8 cellular contexts compared by ENCODE assay signal in the genomic region with DNA sequence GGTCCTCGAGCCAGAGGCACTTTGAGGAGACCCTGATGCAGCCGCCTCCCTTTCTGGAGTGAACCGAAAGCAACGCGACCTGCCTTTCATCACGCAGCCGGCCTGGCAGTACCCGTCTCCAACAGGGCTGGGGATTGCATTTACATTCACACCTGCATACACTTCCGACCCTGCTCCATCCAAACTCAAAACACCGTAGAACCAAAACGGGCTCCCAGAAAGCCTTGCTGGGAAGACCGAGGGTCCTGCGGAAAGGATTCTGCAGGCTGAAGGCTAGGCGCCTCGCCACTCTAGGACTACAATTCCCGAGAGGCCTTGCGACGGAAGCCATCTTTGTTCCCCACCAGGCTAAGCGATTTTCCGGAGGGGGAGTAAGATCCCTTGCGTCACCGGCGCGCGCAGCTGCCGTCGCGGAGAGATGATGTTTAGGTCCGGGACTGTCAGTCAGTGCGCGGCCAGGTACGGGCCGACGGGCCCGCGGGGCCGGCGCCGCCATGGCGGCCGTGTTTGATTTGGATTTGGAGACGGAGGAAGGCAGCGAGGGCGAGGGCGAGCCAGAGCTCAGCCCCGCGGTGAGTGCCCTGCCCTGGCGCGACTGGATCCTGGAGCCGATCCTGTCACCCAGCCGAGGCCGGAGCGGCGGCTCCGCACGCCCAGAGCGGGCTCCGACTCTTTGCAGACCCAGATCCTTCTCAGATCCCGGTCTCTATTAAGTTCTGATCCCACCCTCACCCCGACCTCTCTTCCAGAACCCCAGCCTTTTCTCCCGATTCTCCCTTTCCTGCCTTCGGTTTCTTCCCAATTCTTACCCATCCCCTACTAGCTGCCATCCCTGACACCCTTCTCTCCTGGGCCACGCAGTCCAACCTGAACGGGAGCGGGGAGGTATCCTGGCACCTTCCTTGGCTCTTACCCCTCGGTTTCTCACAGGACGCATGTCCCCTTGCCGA. TPM values are rescaled to one million over a fixed set of nuclear protein-coding genes. Genes with fewer than 3 reads are reported as not detected.
DNase-seq lines count a peak whose midpoint lies in the region; ATAC-seq and TF ChIP-seq lines count a peak whose summit lies in the region.

A gene (plus strand): TSS at position 443 of the 950 bp plus-strand sequence. CDS start 52 bp downstream, at position 495.

- peaks cover 5% of the 10 kb centered on the region for H3K36me3 Mint-ChIP-seq in CD4-positive, CD25-positive, alpha-beta regulatory T cell

- no peaks in the 10 kb centered on the region for H3K9me3 Mint-ChIP-seq in CD4-positive, CD25-positive, alpha-beta regulatory T cell

- H3K4me1 ChIP-seq in CD4-positive, CD25-positive, alpha-beta regulatory T cell (ENCODE audit: control insufficient read depth, insufficient read depth, low read length, poor library complexity, severe bottlenecking): peaks cover 41% of the 10 kb centered on the region
- H3K4me1 ChIP-seq in lower lobe of right lung: peaks cover 24% of the 10 kb centered on the region

- H3K27me3 ChIP-seq in CD4-positive, CD25-positive, alpha-beta regulatory T cell (ENCODE audit: control insufficient read depth, insufficient read depth, low read length): no peaks in the 10 kb centered on the region
- H3K27me3 ChIP-seq in lower lobe of right lung (ENCODE audit: low read depth): no peaks in the 10 kb centered on the region

- H3K27ac Mint-ChIP-seq in CD4-positive, CD25-positive, alpha-beta regulatory T cell: peak within 1 kb of the TSS; percentile 95 to 97 (median 97)

- intact Hi-C loops in lower lobe of right lung (cut with DNase I): no loop called here

- peaks cover 5 to 75% (median 24%) of the 10 kb centered on the region in 4 donors for H3K4me1 Mint-ChIP-seq in CD4-positive, CD25-positive, alpha-beta regulatory T cell

- H3K36me3 ChIP-seq in CD4-positive, CD25-positive, alpha-beta regulatory T cell (ENCODE audit: control insufficient read depth, insufficient read depth, low read length): peaks cover 14% of the 10 kb centered on the region
- peaks cover 33% of the 10 kb centered on the region for H3K36me3 ChIP-seq in lower lobe of right lung

- peak; percentile 98 to 99 (median 99) for DNase-seq in CD4-positive, CD25-positive, alpha-beta regulatory T cell
- DNase-seq in HS-27A (ENCODE audit: low read depth) (peak; percentile 96), NK-92 (lab: John Stamatoyannopoulos, UW; ENCODE audit: unreplicated experiment) (peak; percentile 75), lower lobe of right lung (peak; percentile 99)
- DNase-seq in activated CD8-positive, alpha-beta memory T cell treated with anti-CD3 and anti-CD28 coated beads for 1 hour (ENCODE audit: extremely low read depth in 1 of 2, low read depth in 1 of 2): peak; percentile 98 to 99
- peak; percentile 100 for DNase-seq in effector CD4-positive, alpha-beta T cell
- DNase-seq in stimulated activated CD4-positive, alpha-beta T cell treated with anti-CD3 and anti-CD28 coated beads, TNF-alpha, amount 100 ng/mL, for 24 hours (ENCODE audit: low read depth in 3 of 3): peak; percentile 99 to 100 (median 99)

- TF ChIP-seq CTCF in lower lobe of right lung (IDR thresholded peaks at IDR 0.05): no peak

- ATAC-seq in CD4-positive, CD25-positive, alpha-beta regulatory T cell (ENCODE audit: low read depth in 2 of 2): peak; percentile 87 to 89
- ATAC-seq in GM19455 (IDR thresholded peaks at IDR 0.05; ENCODE audit: unreplicated experiment) (peak; percentile 73), lower lobe of right lung (peak; percentile 95 to 97)

- H3K27me3 Mint-ChIP-seq in CD4-positive, CD25-positive, alpha-beta regulatory T cell: peaks cover 6% of the 10 kb centered on the region

- peak within 1 kb of the TSS; percentile 95 to 99 (median 98) for H3K4me3 Mint-ChIP-seq in CD4-positive, CD25-positive, alpha-beta regulatory T cell

- H3K9me3 ChIP-seq in CD4-positive, CD25-positive, alpha-beta regulatory T cell (ENCODE audit: control insufficient read depth in 2 of 2, low read length in 2 of 2): no peaks in the 10 kb centered on the region
- no peaks in the 10 kb centered on the region for H3K9me3 ChIP-seq in lower lobe of right lung

- H3K27ac ChIP-seq in CD4-positive, CD25-positive, alpha-beta regulatory T cell (ENCODE audit: insufficient read depth, low read length, poor library complexity, severe bottlenecking): peak within 1 kb of the TSS; percentile 89
- H3K27ac ChIP-seq in lower lobe of right lung: peak within 1 kb of the TSS; percentile 87

- peak within 1 kb of the TSS; percentile 97 for H3K4me3 ChIP-seq in CD4-positive, CD25-positive, alpha-beta regulatory T cell (ENCODE audit: low read depth, low read length)
- peak within 1 kb of the TSS; percentile 77 for H3K4me3 ChIP-seq in lower lobe of right lung

RNA-seq across cellular contexts. Expression of the gene that starts here (rescaled TPM):
- total RNA-seq in CD4-positive, CD25-positive, alpha-beta regulatory T cell: 66.0 TPM
- 10 to 100 TPM; 44.4 to 61.5 (median 50.3) TPM for polyA plus RNA-seq in CD4-positive, CD25-positive, alpha-beta regulatory T cell
- 42.1 TPM for total RNA-seq in lower lobe of right lung

Comparison
In these comparisons a context has a peak if more than half of its experiments do, and no peak if none do; other contexts are left out.
1. Peak in every context shown above with its lines: DNase-seq, ATAC-seq, H3K4me3 ChIP-seq and H3K27ac ChIP-seq.